ENCODE assay signal across 8 cellular contexts in the genomic region with DNA sequence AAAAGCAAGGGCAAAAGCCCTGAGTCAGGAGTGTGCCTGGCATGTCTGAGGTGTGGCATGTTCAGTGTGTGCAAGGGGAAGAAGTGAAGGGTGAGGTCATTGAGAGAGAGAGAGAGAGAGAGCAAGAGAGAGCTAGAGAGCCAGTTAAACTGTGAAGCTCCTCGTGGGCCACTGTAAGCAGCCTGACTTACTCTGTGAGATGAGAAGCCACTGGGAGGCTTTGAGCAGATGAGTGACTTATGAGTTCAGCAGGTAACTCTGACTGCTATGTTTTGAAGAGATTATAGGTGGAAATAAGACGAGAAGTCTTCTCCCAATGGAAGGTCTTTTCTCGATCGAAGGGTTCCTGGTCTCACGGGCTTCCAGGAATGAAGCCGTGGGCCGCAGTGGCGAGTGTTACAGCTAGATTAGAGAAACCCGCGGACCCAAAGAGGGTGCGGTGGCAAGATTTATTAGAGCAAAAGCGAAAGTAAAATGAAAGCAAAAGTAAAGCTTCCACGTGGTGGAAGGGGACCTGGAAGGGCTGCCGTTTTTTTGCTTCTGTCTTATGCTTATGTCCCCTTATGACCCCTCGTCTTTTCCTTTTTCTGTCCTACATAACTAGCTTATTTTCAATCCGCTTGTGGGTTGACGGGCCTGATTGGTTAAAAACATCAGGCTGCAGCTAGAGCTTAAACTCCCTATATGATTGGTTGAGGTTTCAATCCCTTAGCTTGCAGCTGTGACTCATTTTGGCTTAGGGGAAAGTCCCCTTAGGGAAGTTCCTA.
DNase-seq lines count a peak whose midpoint lies in the region; ATAC-seq, FAIRE-seq and TF ChIP-seq lines count a peak whose summit lies in the region.

No MANE protein-coding gene starts in this region.

- CTCF ChIA-PET in A549 (lab: Yijun Ruan, JAX), result interaction anchor here (4.5 kb wide), 1 partner anchor 11 kb away, joined by 30 read pairs; no protein-coding TSS in a partner anchor

- FAIRE-seq in A549 (lab: Jason Lieb, UNC), result no peak

- H3K9me3 ChIP-seq in A549, result no peaks in the 10 kb centered on the region; the same call in 2 of the 3 replicates

- POLR2A ChIA-PET in A549 (lab: Yijun Ruan, JAX), result interaction anchor here (1.0 kb wide), 1 partner anchor 349 kb away, joined by 3 read pairs; a partner anchor contains a TSS

- peak overlapping the region; percentile 36 for H3K4me3 ChIP-seq in A549

- ATAC-seq in A549 (peak; percentile 81), GM18858 (IDR thresholded peaks at IDR 0.05; ENCODE audit: unreplicated experiment) (peak; percentile 62), HG02981 (IDR thresholded peaks at IDR 0.05; ENCODE audit: unreplicated experiment) (peak; percentile 79), left ventricle myocardium superior (peak; percentile 58)

- TF ChIP-seq EP300 in A549 (IDR thresholded peaks at IDR 0.05), result no peak

- intact Hi-C loops in left ventricle myocardium superior (cut with micrococcal nuclease), result no loop called here

- TF ChIP-seq RAD21 in A549 (conservative IDR thresholded peaks at IDR 0.05 in 1 of 2, IDR thresholded peaks at IDR 0.05 in 1 of 2), result no peak

- peak overlapping the region; percentile 64 for H3K4me2 ChIP-seq in A549

- DNase-seq in A549 (ENCODE audit: low read depth in 1 of 2, low spot score in 1 of 2) (peak in 1 of 2 experiments; percentile 49), NCI-H526 treated with DMSO at 0.1 percent for 48 hours (lab: John Stamatoyannopoulos, UW) (peak; percentile 44), left ventricle myocardium superior (peak; percentile 33), NCI-H146 treated with DMSO at 0.1 percent for 48 hours (lab: John Stamatoyannopoulos, UW; ENCODE audit: unreplicated experiment) (no peak)
- DNase-seq in activated CD8-positive, alpha-beta memory T cell treated with anti-CD3 and anti-CD28 coated beads for 24 hours, result peak; percentile 86
- peak; percentile 8 to 42 (median 26) for DNase-seq in stimulated activated CD4-positive, alpha-beta T cell treated with anti-CD3 and anti-CD28 coated beads, TNF-alpha, amount 100 ng/mL, for 4 hours (ENCODE audit: low read depth in 3 of 3)

- H3K4me1 ChIP-seq in A549, result no peaks in the 10 kb centered on the region

- TF ChIP-seq CTCF in A549 (IDR thresholded peaks at IDR 0.05), result no peak

- H3K27ac ChIP-seq in A549, result peak overlapping the region; percentile 45 to 68; a peak in 5 of 6 replicates

- no peak for TF ChIP-seq POLR2A in A549 (IDR thresholded peaks at IDR 0.05; ENCODE audit: low read length)

- WGBS in A549 (ENCODE audit: missing lambda C conversion rate), result 39% methylated on average over 17 of the region's 17 CpGs

TF ChIP-seq in A549, 52 proteins besides CTCF, POLR2A, EP300 and RAD21:
- TF ChIP-seq FOSL2 (IDR thresholded peaks at IDR 0.05) (no peak), FOSL2 (CRISPR knock-in tag; IDR thresholded peaks at IDR 0.05) (peak; percentile 31; the same call in 1 of the 2 replicates), CHD4 (IDR thresholded peaks at IDR 0.05; ENCODE audit: borderline replicate concordance) (no peak), CBX2 (IDR thresholded peaks at IDR 0.05; ENCODE audit: borderline replicate concordance, low read depth) (no peak), HOXB13 (CRISPR knock-in tag; IDR thresholded peaks at IDR 0.05; ENCODE audit: low read depth) (no peak), RFX5 (IDR thresholded peaks at IDR 0.05) (no peak), MAFK (IDR thresholded peaks at IDR 0.05; ENCODE audit: partially characterized antibody) (peak; percentile 7), CEBPB (IDR thresholded peaks at IDR 0.05) (no peak), KDM5A (IDR thresholded peaks at IDR 0.05) (no peak), PHF8 (IDR thresholded peaks at IDR 0.05; ENCODE audit: borderline replicate concordance, low read depth) (no peak)
- TF ChIP-seq, protein P1, sequence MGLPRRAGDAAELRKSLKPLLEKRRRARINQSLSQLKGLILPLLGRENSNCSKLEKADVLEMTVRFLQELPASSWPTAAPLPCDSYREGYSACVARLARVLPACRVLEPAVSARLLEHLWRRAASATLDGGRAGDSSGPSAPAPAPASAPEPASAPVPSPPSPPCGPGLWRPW (IDR thresholded peaks at IDR 0.05), result no peak
